11 cellular contexts compared by ENCODE assay signal in genomic region chr4:76703676-76704075, GRCh38.
DNase-seq lines count a peak whose midpoint lies in the region; ATAC-seq and TF ChIP-seq lines count a peak whose summit lies in the region.
"Had no signal": no experiment of that assay in that cellular context is flagged by ENCODE, and none has a peak within 500 bp of the region (broad histone marks: within the 10 kb centered on the region; RNA-seq: fewer than 3 reads in every experiment).

No MANE protein-coding gene starts in this region.

- no peaks in the 10 kb centered on the region for H3K27me3 Mint-ChIP-seq in endodermal cell (ENCODE audit: insufficient read depth)
- H3K27me3 Mint-ChIP-seq in activated CD4-positive, alpha-beta memory T cell treated with anti-CD3 and anti-CD28 coated beads, Interleukin-2, amount 10 ng/mL, durations not matched to agents 7 days and 5 days = peaks cover 13% of the 10 kb centered on the region

- no peaks in the 10 kb centered on the region for H3K9me3 Mint-ChIP-seq in endodermal cell
- no peaks in the 10 kb centered on the region for H3K9me3 Mint-ChIP-seq in activated CD4-positive, alpha-beta memory T cell treated with anti-CD3 and anti-CD28 coated beads, Interleukin-2, amount 10 ng/mL, durations not matched to agents 7 days and 5 days

- H3K4me1 Mint-ChIP-seq in endodermal cell = peaks cover 36% of the 10 kb centered on the region
- no peaks in the 10 kb centered on the region for H3K4me1 Mint-ChIP-seq in activated CD4-positive, alpha-beta memory T cell treated with anti-CD3 and anti-CD28 coated beads, Interleukin-2, amount 10 ng/mL, durations not matched to agents 7 days and 5 days

- H3K9ac ChIP-seq in PC-3 (ENCODE audit: low read length) = peak overlapping the region; percentile 62
- H3K9ac ChIP-seq in endodermal cell (ENCODE audit: extremely low read depth, low read length, poor library complexity, severe bottlenecking) = no peak overlapping the region
- peak overlapping the region; percentile 14 to 55 for H3K9ac ChIP-seq in mucosa of rectum (ENCODE audit: low read depth in 1 of 2, low read length in 2 of 2)

- DNase-seq in PC-3 = peak; percentile 40
- DNase-seq in endodermal cell = no peak
- DNase-seq in SHP77 treated with DMSO at 0.1 percent for 48 hours (lab: John Stamatoyannopoulos, UW) = no peak
- DNase-seq in T-helper 1 cell = no peak
- no peak for DNase-seq in activated CD4-positive, alpha-beta memory T cell treated with anti-CD3 and anti-CD28 coated beads, Interleukin-2, amount 10 ng/mL, durations not matched to agents 7 days and 5 days
- DNase-seq: NCI-H2029 treated with DMSO at 0.1 percent for 48 hours; stimulated activated CD4-positive, alpha-beta T cell treated with anti-CD3 and anti-CD28 coated beads, Interleukin-12 subunit alpha, Interleukin-12 subunit beta, amount 100 ng/mL, for 4 hours; WERI-Rb-1 had no signal

- TF ChIP-seq CTCF in 22Rv1 (IDR thresholded peaks at IDR 0.05) = no peak
- no peak for TF ChIP-seq CTCF in PC-3 (conservative IDR thresholded peaks at IDR 0.05; ENCODE audit: low read depth, low read length)
- TF ChIP-seq CTCF in endodermal cell (conservative IDR thresholded peaks at IDR 0.05) = no peak

- H3K4me3 ChIP-seq in PC-3 (ENCODE audit: low read length) (peak overlapping the region; percentile 44; the same call in 1 of the 2 replicates), endodermal cell (ENCODE audit: low read length) (no peak overlapping the region), mucosa of rectum (ENCODE audit: low read length in 2 of 2) (no peak overlapping the region)

- CTCF ChIA-PET in PC-3 (lab: Charles Lee) = interaction anchor here (0.6 to 0.8 kb wide), 2 partner anchors 15 to 153 kb away, joined by 3 read pairs; no protein-coding TSS in a partner anchor
- CTCF ChIA-PET in activated CD4-positive, alpha-beta memory T cell treated with anti-CD3 and anti-CD28 coated beads, Interleukin-2, amount 10 ng/mL, durations not matched to agents 7 days and 5 days (lab: Charles Lee) = no interaction called here

- no peak overlapping the region for H2AFZ ChIP-seq in PC-3 (ENCODE audit: low read length)

- H3K36me3 Mint-ChIP-seq in endodermal cell (ENCODE audit: low read depth) = peaks cover 6% of the 10 kb centered on the region
- no peaks in the 10 kb centered on the region for H3K36me3 Mint-ChIP-seq in activated CD4-positive, alpha-beta memory T cell treated with anti-CD3 and anti-CD28 coated beads, Interleukin-2, amount 10 ng/mL, durations not matched to agents 7 days and 5 days (ENCODE audit: low read depth)

- H3K27ac Mint-ChIP-seq in endodermal cell = peak overlapping the region; percentile 25
- H3K27ac Mint-ChIP-seq in activated CD4-positive, alpha-beta memory T cell treated with anti-CD3 and anti-CD28 coated beads, Interleukin-2, amount 10 ng/mL, durations not matched to agents 7 days and 5 days = no peak overlapping the region

- peaks cover 74% of the 10 kb centered on the region for H3K79me2 ChIP-seq in PC-3 (ENCODE audit: low read length)

- H3K4me2 ChIP-seq in PC-3 (ENCODE audit: low read length) = peak overlapping the region; percentile 85

- no TSS peak for BruUV-seq in PC-3 (replicated peaks; lab: Mats Ljungman, UMichigan)

- POLR2A ChIA-PET in PC-3 (lab: Charles Lee; ENCODE audit: unreplicated experiment) = interaction anchor here (1.1 to 1.2 kb wide), 2 partner anchors 38 to 133 kb away, joined by 4 to 5 read pairs; no protein-coding TSS in a partner anchor
- POLR2A ChIA-PET in activated CD4-positive, alpha-beta memory T cell treated with anti-CD3 and anti-CD28 coated beads, Interleukin-2, amount 10 ng/mL, durations not matched to agents 7 days and 5 days (lab: Charles Lee) = no interaction called here

- H3K4me1 ChIP-seq in PC-3 (ENCODE audit: insufficient read depth, low read length) = peaks cover 61% of the 10 kb centered on the region
- H3K4me1 ChIP-seq in endodermal cell (ENCODE audit: control insufficient read depth, insufficient read depth, low read length) = peaks cover 16% of the 10 kb centered on the region
- H3K4me1 ChIP-seq in mucosa of rectum (ENCODE audit: control insufficient read depth in 2 of 2, insufficient read depth in 2 of 2, low read length in 2 of 2) = peaks cover 24 to 49% of the 10 kb centered on the region in 2 donors

- H3F3A ChIP-seq in PC-3 (ENCODE audit: low read length, unreplicated experiment) = peaks cover 11% of the 10 kb centered on the region

- H3K27me3 ChIP-seq in PC-3 (ENCODE audit: low read length) (no peaks in the 10 kb centered on the region), endodermal cell (ENCODE audit: control insufficient read depth, insufficient read depth, low read length, poor library complexity, severe bottlenecking) (no peaks in the 10 kb centered on the region), mucosa of rectum (ENCODE audit: control insufficient read depth in 2 of 2, insufficient read depth in 2 of 2, low read length in 2 of 2) (no peaks in the 10 kb centered on the region)

- no peaks in the 10 kb centered on the region for H3K9me3 ChIP-seq in PC-3 (ENCODE audit: low read length)
- H3K9me3 ChIP-seq in endodermal cell (ENCODE audit: control insufficient read depth, low read length) = no peaks in the 10 kb centered on the region
- no peaks in the 10 kb centered on the region for H3K9me3 ChIP-seq in mucosa of rectum (ENCODE audit: control insufficient read depth in 2 of 2, low read length in 2 of 2)

- H3K36me3 ChIP-seq in PC-3 (ENCODE audit: low read depth, low read length) (peaks cover 6% of the 10 kb centered on the region), endodermal cell (ENCODE audit: control insufficient read depth, insufficient read depth, low read length) (no peaks in the 10 kb centered on the region), mucosa of rectum (ENCODE audit: control insufficient read depth in 2 of 2, insufficient read depth in 2 of 2, low read length in 2 of 2) (no peaks in the 10 kb centered on the region)
- H3K36me3 ChIP-seq: WERI-Rb-1 had no signal

- H3K27ac ChIP-seq in 22Rv1 = peak overlapping the region; percentile 97
- peak overlapping the region; percentile 99 for H3K27ac ChIP-seq in PC-3 (ENCODE audit: low read length)
- peak overlapping the region; percentile 40 for H3K27ac ChIP-seq in endodermal cell (ENCODE audit: low read depth, low read length)
- H3K27ac ChIP-seq in mucosa of rectum (ENCODE audit: low read depth in 2 of 2, low read length in 2 of 2) = peak overlapping the region; percentile 93 to 96
- H3K27ac ChIP-seq: WERI-Rb-1 had no signal

- 82 to 100% methylated on average over 2 to 3 of the region's 3 CpGs for WGBS in endodermal cell (ENCODE audit: insufficient coverage in 1 of 2, insufficient read length in 1 of 2), 2 experiments

- ATAC-seq in PC-3 (peak; percentile 25), HG02678 (IDR thresholded peaks at IDR 0.05; ENCODE audit: unreplicated experiment) (no peak)

- intact Hi-C loops in PC-3 (cut with micrococcal nuclease) = loop anchor here (1.0 to 5.0 kb wide), 5 partner anchors 13 to 153 kb away; no protein-coding TSS in a partner anchor

- H4K20me1 ChIP-seq in PC-3 (ENCODE audit: low read length) = no peaks in the 10 kb centered on the region

- no peaks in the 10 kb centered on the region for H3K9me2 ChIP-seq in PC-3 (replicated peaks; ENCODE audit: low read length)

- no peak overlapping the region for H3K4me3 Mint-ChIP-seq in endodermal cell
- H3K4me3 Mint-ChIP-seq in activated CD4-positive, alpha-beta memory T cell treated with anti-CD3 and anti-CD28 coated beads, Interleukin-2, amount 10 ng/mL, durations not matched to agents 7 days and 5 days = no peak overlapping the region

Comparison
In these comparisons a context has a peak if more than half of its experiments do, and no peak if none do; other contexts are left out.
1. H3K27ac ChIP-seq: peak in every context shown above with its lines; median percentile 99 in PC-3; 97 in 22Rv1; 94 in mucosa of rectum; 40 in endodermal cell.